ENCODE assay signal across 17 cellular contexts in genomic region chr5:58236498-58236897, GRCh38.
DNase-seq lines count a peak whose midpoint lies in the region; ATAC-seq, FAIRE-seq and TF ChIP-seq lines count a peak whose summit lies in the region.
"Had no signal": no experiment of that assay in that cellular context is flagged by ENCODE, and none has a peak within 500 bp of the region (broad histone marks: within the 10 kb centered on the region; RNA-seq: fewer than 3 reads in every experiment).

No MANE protein-coding gene starts in this region.

- POLR2A ChIA-PET in HepG2 (lab: Yijun Ruan, JAX) (no interaction called here), H1 (lab: Charles Lee; ENCODE audit: partially characterized antibody) (no interaction called here)

- no peak overlapping the region for H2BK20ac ChIP-seq in H1 (ENCODE audit: low read length)

- H4K91ac ChIP-seq in H1 (replicated peaks; ENCODE audit: insufficient read length, low read length), result no peak overlapping the region

- H3K4me1 ChIP-seq in HepG2 (ENCODE audit: insufficient read depth, low read length) (no peaks in the 10 kb centered on the region), right lobe of liver (no peaks in the 10 kb centered on the region), H1 (replicated peaks in 1 of 4; ENCODE audit: control insufficient read depth in 3 of 4, insufficient read depth in 4 of 4, low read length in 3 of 4) (no peaks in the 10 kb centered on the region), smooth muscle cell (ENCODE audit: low read depth) (no peaks in the 10 kb centered on the region)
- H3K4me1 ChIP-seq: HAP-1 had no signal

- H4K20me1 ChIP-seq in HepG2 (ENCODE audit: insufficient read depth, low read length) (no peaks in the 10 kb centered on the region), H1 (replicated peaks in 1 of 2; ENCODE audit: control insufficient read depth in 1 of 2, insufficient read depth in 2 of 2, low read length in 2 of 2) (no peaks in the 10 kb centered on the region), smooth muscle cell (ENCODE audit: low read depth) (no peaks in the 10 kb centered on the region)

- H3K27ac ChIP-seq in HepG2 (ENCODE audit: extremely low read length, insufficient read depth, low read length) (no peak overlapping the region), right lobe of liver (no peak overlapping the region), H1 (ENCODE audit: low read depth, low read length) (no peak overlapping the region), smooth muscle cell (ENCODE audit: low read depth) (no peak overlapping the region)
- H3K27ac ChIP-seq: GM23248 had no signal

- no peak for ATAC-seq in HepG2
- no peak for ATAC-seq in right lobe of liver
- no peak for ATAC-seq in GM19351 (IDR thresholded peaks at IDR 0.05; ENCODE audit: unreplicated experiment)

- 88% methylated on average over 3 of the region's 3 CpGs for WGBS in HepG2 (ENCODE audit: low lambda C conversion rate)
- WGBS in right lobe of liver (ENCODE audit: insufficient coverage, low coverage, low lambda C conversion rate, missing lambda C conversion rate), result 93% methylated on average over 3 of the region's 3 CpGs
- 95% methylated on average over 3 of the region's 3 CpGs; no CpG with 5 or more reads in 1 of the 2 experiments for WGBS in H1 (ENCODE audit: extremely low coverage in 1 of 2, insufficient coverage in 1 of 2, insufficient read length in 1 of 2, insufficient replicate concordance in 2 of 2, low coverage in 1 of 2, low lambda C conversion rate in 2 of 2, missing lambda C conversion rate in 1 of 2), 2 experiments
- 92% methylated on average over 3 of the region's 3 CpGs for WGBS in smooth muscle cell (ENCODE audit: low lambda C conversion rate)

- H3K27me3 ChIP-seq in HepG2 (ENCODE audit: control insufficient read depth in 1 of 2, insufficient read depth in 2 of 2, low read length in 2 of 2) (no peaks in the 10 kb centered on the region), right lobe of liver (no peaks in the 10 kb centered on the region), H1 (replicated peaks in 1 of 4; ENCODE audit: control insufficient read depth in 3 of 4, extremely low read depth in 1 of 4, insufficient read depth in 3 of 4, low read length in 3 of 4) (no peaks in the 10 kb centered on the region), smooth muscle cell (ENCODE audit: low read depth) (no peaks in the 10 kb centered on the region)

- TF ChIP-seq POLR2A in HepG2 (IDR thresholded peaks at IDR 0.05; ENCODE audit: insufficient read depth in 1 of 2, low read depth in 2 of 2, low read length in 2 of 2) (no peak), right lobe of liver (IDR thresholded peaks at IDR 0.05) (no peak), H1 (IDR thresholded peaks at IDR 0.05; ENCODE audit: control extremely low read depth in 1 of 2, low read depth in 2 of 2, low read length in 2 of 2) (no peak)

- H2BK15ac ChIP-seq in H1 (ENCODE audit: low read length), result no peak overlapping the region

- H3K18ac ChIP-seq in H1 (ENCODE audit: extremely low read depth, low read length), result no peak overlapping the region

- no peak overlapping the region for H3K23ac ChIP-seq in H1 (ENCODE audit: insufficient read length)

- TF ChIP-seq RAD21 in HepG2 (CRISPR knock-in tag; IDR thresholded peaks at IDR 0.05) (no peak), H1 (IDR thresholded peaks at IDR 0.05 in 1 of 2, conservative IDR thresholded peaks at IDR 0.05 in 1 of 2; ENCODE audit: low read depth in 2 of 2, low read length in 2 of 2) (no peak)

- H2AFZ ChIP-seq in HepG2 (ENCODE audit: low read length) (no peak overlapping the region), H1 (ENCODE audit: low read length) (no peak overlapping the region), smooth muscle cell (ENCODE audit: low read depth) (peak overlapping the region; percentile 12)
- H2AFZ ChIP-seq: GM23248 had no signal

- no peak for TF ChIP-seq CTCF in HepG2 (CRISPR knock-in tag; IDR thresholded peaks at IDR 0.05)
- no peak for TF ChIP-seq CTCF in right lobe of liver (IDR thresholded peaks at IDR 0.05)
- TF ChIP-seq CTCF in H1 (IDR thresholded peaks at IDR 0.05; ENCODE audit: control extremely low read depth in 1 of 3, insufficient read depth in 1 of 3, low read depth in 1 of 3, low read length in 3 of 3), result no peak
- no peak for TF ChIP-seq CTCF in smooth muscle cell (IDR thresholded peaks at IDR 0.05; ENCODE audit: borderline replicate concordance, insufficient read depth, poor library complexity, severe bottlenecking)

- no peaks in the 10 kb centered on the region for H3K79me2 ChIP-seq in HepG2 (ENCODE audit: insufficient read depth, low read length)
- no peaks in the 10 kb centered on the region for H3K79me2 ChIP-seq in H1 (ENCODE audit: control insufficient read depth in 1 of 2, insufficient read depth in 2 of 2, low read length in 2 of 2)
- H3K79me2 ChIP-seq in smooth muscle cell (ENCODE audit: low read depth), result no peaks in the 10 kb centered on the region

- H3K79me1 ChIP-seq in H1 (ENCODE audit: low read depth, low read length), result no peaks in the 10 kb centered on the region

- no peaks in the 10 kb centered on the region for H3K23me2 ChIP-seq in H1 (ENCODE audit: low read depth, low read length)

- no peaks in the 10 kb centered on the region for H3K9me3 ChIP-seq in HepG2 (ENCODE audit: low read length)
- H3K9me3 ChIP-seq in right lobe of liver, result no peaks in the 10 kb centered on the region
- no peaks in the 10 kb centered on the region for H3K9me3 ChIP-seq in H1 (ENCODE audit: insufficient read depth in 2 of 2, low read depth in 1 of 2, low read length in 1 of 2)
- no peaks in the 10 kb centered on the region for H3K9me3 ChIP-seq in smooth muscle cell (replicated peaks; ENCODE audit: low read depth)
- H3K9me3 ChIP-seq: HAP-1 had no signal

- no peak overlapping the region for H3K14ac ChIP-seq in H1 (ENCODE audit: insufficient read length)

- no peak overlapping the region for H3K56ac ChIP-seq in H1 (replicated peaks; ENCODE audit: insufficient read length, low read depth, low read length)

- TF ChIP-seq EP300 in HepG2 (IDR thresholded peaks at IDR 0.05; ENCODE audit: low read depth in 2 of 2, low read length in 2 of 2) (no peak), HepG2 (CRISPR knock-in tag; IDR thresholded peaks at IDR 0.05; ENCODE audit: borderline replicate concordance) (no peak), H1 (IDR thresholded peaks at IDR 0.05; ENCODE audit: borderline replicate concordance in 1 of 2, low read depth in 2 of 2, low read length in 2 of 2) (no peak)

- H3K36me3 ChIP-seq in HepG2 (replicated peaks in 1 of 2; ENCODE audit: control insufficient read depth in 1 of 2, insufficient read depth in 2 of 2, low read length in 2 of 2) (no peaks in the 10 kb centered on the region), right lobe of liver (no peaks in the 10 kb centered on the region), H1 (ENCODE audit: control insufficient read depth in 2 of 4, insufficient read depth in 4 of 4, low read length in 3 of 4) (no peaks in the 10 kb centered on the region), smooth muscle cell (ENCODE audit: low read depth) (no peaks in the 10 kb centered on the region)
- H3K36me3 ChIP-seq: HAP-1 had no signal

- DNase-seq in HepG2 (ENCODE audit: low spot score) (no peak), right lobe of liver (no peak), H1 (ENCODE audit: low read depth in 1 of 2, low spot score in 2 of 2) (no peak), smooth muscle cell (lab: John Stamatoyannopoulos, UW; ENCODE audit: unreplicated experiment) (no peak), HK-2 (ENCODE audit: unreplicated experiment) (no peak)
- DNase-seq: 8988T; C1 segment of cervical spinal cord; Calu3; CD4-positive, alpha-beta memory T cell; COR-L47; DND-41; GM23248; HFFc6 had no signal

- in situ Hi-C loops in HepG2 (cut with HindIII; ENCODE audit: extremely low pct_ligation_motif_present, low pct_unique_long_range_greater_than_20kb), result no loop called here

- no peak for FAIRE-seq in HepG2 (lab: Jason Lieb, UNC)
- no peak for FAIRE-seq in H1 (lab: Jason Lieb, UNC)
- FAIRE-seq: GM12892, H54 had no signal

- no peak overlapping the region for H2BK5ac ChIP-seq in H1 (ENCODE audit: low read depth, low read length)

- CTCF ChIA-PET in HepG2 (lab: Yijun Ruan, JAX; ENCODE audit: low intra/inter-chr PET ratio, low total read pairs) (no interaction called here), H1 (lab: Charles Lee; ENCODE audit: partially characterized antibody) (no interaction called here)

- no peak overlapping the region for H4K5ac ChIP-seq in H1 (ENCODE audit: insufficient read length, low read depth, low read length)

- H3K4ac ChIP-seq in H1 (replicated peaks; ENCODE audit: insufficient read length, low read depth, low read length), result no peak overlapping the region

- BruUV-seq in HepG2 (replicated peaks; lab: Mats Ljungman, UMichigan), result no TSS peak

- intact Hi-C loops in HepG2 (cut with micrococcal nuclease; ENCODE audit: unreplicated experiment), result no loop called here
- intact Hi-C loops in right lobe of liver (cut with DNase I), result no loop called here

- H3K9ac ChIP-seq in HepG2 (ENCODE audit: insufficient read depth, low read depth, low read length) (no peak overlapping the region), H1 (replicated peaks in 1 of 4; ENCODE audit: extremely low read depth in 1 of 4, low read depth in 3 of 4, low read length in 3 of 4) (no peak overlapping the region), smooth muscle cell (ENCODE audit: low read depth) (no peak overlapping the region)
- H3K9ac ChIP-seq: GM23248 had no signal

- H3K4me3 ChIP-seq in HepG2 (replicated peaks in 1 of 3; ENCODE audit: insufficient read depth in 1 of 3, low read depth in 2 of 3, low read length in 3 of 3), result no peak overlapping the region
- no peak overlapping the region for H3K4me3 ChIP-seq in right lobe of liver
- H3K4me3 ChIP-seq in H1 (ENCODE audit: extremely low read depth in 1 of 4, insufficient read depth in 2 of 4, low read depth in 3 of 4, low read length in 4 of 4), result no peak overlapping the region
- no peak overlapping the region for H3K4me3 ChIP-seq in smooth muscle cell
- H3K4me3 ChIP-seq: GM23248, HAP-1 had no signal

- H2BK120ac ChIP-seq in H1 (replicated peaks; ENCODE audit: low read depth, low read length), result no peak overlapping the region

- no peaks in the 10 kb centered on the region for H3F3A ChIP-seq in smooth muscle cell (ENCODE audit: low read depth)

- H3K4me2 ChIP-seq in HepG2 (ENCODE audit: low read depth, low read length) (no peak overlapping the region), H1 (ENCODE audit: insufficient read depth in 1 of 2, low read depth in 2 of 2, low read length in 2 of 2) (no peak overlapping the region), smooth muscle cell (no peak overlapping the region)

- no peak overlapping the region for H2AK5ac ChIP-seq in H1 (ENCODE audit: low read depth, low read length)

- H2BK12ac ChIP-seq in H1 (ENCODE audit: low read depth, low read length), result no peak overlapping the region

- no peak overlapping the region for H4K8ac ChIP-seq in H1 (ENCODE audit: extremely low read depth, insufficient read depth, low read length)

TF ChIP-seq in HepG2, 621 proteins besides CTCF, POLR2A, EP300 and RAD21 (continues in another document):
- TF ChIP-seq CEBPB (IDR thresholded peaks at IDR 0.05; ENCODE audit: borderline replicate concordance, low read depth, low read length), result peak; percentile 55; the same call in 1 of the 2 replicates

TF ChIP-seq in H1, 55 proteins besides CTCF, POLR2A, EP300 and RAD21:
- TF ChIP-seq CEBPB (IDR thresholded peaks at IDR 0.05; ENCODE audit: low read depth, low read length) (peak; percentile 53), FOSL1 (IDR thresholded peaks at IDR 0.05; ENCODE audit: insufficient read depth, low read depth, low read length) (no peak)

Comparison
In these comparisons a context has a peak if more than half of its experiments do, and no peak if none do; other contexts are left out.
1. Of the 41 proteins assayed by ChIP-seq in both HepG2 and H1: peak only in HepG2: none; only in H1: none; in both: CEBPB; in neither: 40.